ENCODE assay signal across 8 cellular contexts in genomic region chr4:85701881-85702321, GRCh38.
DNase-seq lines count a peak whose midpoint lies in the region; ATAC-seq lines count a peak whose summit lies in the region.

No MANE protein-coding gene starts in this region.

- ATAC-seq in GM18508 (IDR thresholded peaks at IDR 0.05; ENCODE audit: insufficient read depth, unreplicated experiment) (peak; percentile 100), GM21723 (IDR thresholded peaks at IDR 0.05; ENCODE audit: unreplicated experiment) (peak; percentile 100), HG03558 (IDR thresholded peaks at IDR 0.05; ENCODE audit: extremely low read depth, unreplicated experiment) (peak; percentile 98)

- peak; percentile 36 for DNase-seq in globus pallidus (ENCODE audit: low spot score)
- DNase-seq in dedifferentiated amniotic fluid mesenchymal stem cell (ENCODE audit: extremely low spot score): no peak
- no peak for DNase-seq in DMS153 treated with DMSO at 0.1 percent for 48 hours (lab: John Stamatoyannopoulos, UW; ENCODE audit: unreplicated experiment)
- DNase-seq in AG08395 (ENCODE audit: low spot score): no peak
- DNase-seq in hippocampal formation (lab: John Stamatoyannopoulos, UW): no peak
